ENCODE assay signal across 14 cellular contexts in the genomic region with DNA sequence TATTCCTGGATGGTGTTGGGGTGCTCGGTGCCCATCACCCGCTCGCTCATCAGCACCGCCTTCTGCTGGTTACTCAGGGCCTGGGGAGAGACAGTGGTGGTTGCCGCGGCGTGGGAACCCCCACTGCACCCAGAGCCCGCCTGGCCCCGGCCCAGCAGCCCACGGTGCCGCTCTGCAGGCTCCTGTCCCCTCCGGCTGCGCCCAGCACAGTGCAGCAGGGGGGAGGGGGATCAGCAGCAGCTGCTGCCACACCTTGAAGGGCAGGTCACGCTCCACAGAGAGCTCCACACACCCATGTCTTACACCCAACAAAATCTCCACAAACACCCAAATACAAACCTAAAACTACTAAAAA. TPM values are rescaled to one million over a fixed set of nuclear protein-coding genes. Genes with fewer than 3 reads are reported as not detected.
"Had no signal": no experiment of that assay in that cellular context is flagged by ENCODE, and none has a peak within 500 bp of the region (broad histone marks: within the 10 kb centered on the region; RNA-seq: fewer than 3 reads in every experiment).

No MANE protein-coding gene starts in this region.

- H3K4me3 ChIP-seq: esophagus muscularis mucosa, sigmoid colon, suprapubic skin, upper lobe of right lung had no signal

- H3K27me3 ChIP-seq: brain microvascular endothelial cell, esophagus muscularis mucosa, sigmoid colon, suprapubic skin, upper lobe of right lung had no signal

- DNase-seq: activated CD8-positive, alpha-beta T cell treated with anti-CD3 and anti-CD28 coated beads for 36 hours; brain microvascular endothelial cell; dermis blood vessel endothelial cell; stimulated activated naive CD4-positive, alpha-beta T cell treated with Interleukin-2 at 50 U/mL for 16 hours had no signal

- H3K9me3 Mint-ChIP-seq: activated CD8-positive, alpha-beta T cell treated with anti-CD3 and anti-CD28 coated beads for 36 hours; activated naive CD4-positive, alpha-beta T cell treated with anti-CD3 and anti-CD28 coated beads, Interleukin-2, amount 50 U/mL, for 72 hours; nephron had no signal

- H3K27me3 Mint-ChIP-seq: activated CD8-positive, alpha-beta T cell treated with anti-CD3 and anti-CD28 coated beads for 36 hours had no signal

- H3K36me3 Mint-ChIP-seq: activated naive CD4-positive, alpha-beta T cell treated with anti-CD3 and anti-CD28 coated beads, Interleukin-2, amount 50 U/mL, for 72 hours had no signal

- H3K27ac ChIP-seq: brain microvascular endothelial cell, esophagus muscularis mucosa, sigmoid colon, suprapubic skin, upper lobe of right lung had no signal

- H3K4me1 Mint-ChIP-seq: nephron had no signal

- ATAC-seq: activated CD8-positive, alpha-beta T cell treated with anti-CD3 and anti-CD28 coated beads for 36 hours; upper lobe of right lung had no signal

- H3K27ac Mint-ChIP-seq: activated CD8-positive, alpha-beta T cell treated with anti-CD3 and anti-CD28 coated beads for 36 hours; nephron had no signal

- H3K9me3 ChIP-seq: esophagus muscularis mucosa, sigmoid colon, suprapubic skin, upper lobe of right lung had no signal

- H3K4me3 Mint-ChIP-seq: activated CD8-positive, alpha-beta T cell treated with anti-CD3 and anti-CD28 coated beads for 36 hours; nephron had no signal

RNA-seq across cellular contexts. Expression of a gene that starts 56.7 kb away (rescaled TPM):
- total RNA-seq: dermis blood vessel endothelial cell, fibroblast of villous mesenchyme, lung microvascular endothelial cell, omental fat pad, pulmonary artery endothelial cell had no signal
